ENCODE assay signal across 11 cellular contexts in the genomic region with DNA sequence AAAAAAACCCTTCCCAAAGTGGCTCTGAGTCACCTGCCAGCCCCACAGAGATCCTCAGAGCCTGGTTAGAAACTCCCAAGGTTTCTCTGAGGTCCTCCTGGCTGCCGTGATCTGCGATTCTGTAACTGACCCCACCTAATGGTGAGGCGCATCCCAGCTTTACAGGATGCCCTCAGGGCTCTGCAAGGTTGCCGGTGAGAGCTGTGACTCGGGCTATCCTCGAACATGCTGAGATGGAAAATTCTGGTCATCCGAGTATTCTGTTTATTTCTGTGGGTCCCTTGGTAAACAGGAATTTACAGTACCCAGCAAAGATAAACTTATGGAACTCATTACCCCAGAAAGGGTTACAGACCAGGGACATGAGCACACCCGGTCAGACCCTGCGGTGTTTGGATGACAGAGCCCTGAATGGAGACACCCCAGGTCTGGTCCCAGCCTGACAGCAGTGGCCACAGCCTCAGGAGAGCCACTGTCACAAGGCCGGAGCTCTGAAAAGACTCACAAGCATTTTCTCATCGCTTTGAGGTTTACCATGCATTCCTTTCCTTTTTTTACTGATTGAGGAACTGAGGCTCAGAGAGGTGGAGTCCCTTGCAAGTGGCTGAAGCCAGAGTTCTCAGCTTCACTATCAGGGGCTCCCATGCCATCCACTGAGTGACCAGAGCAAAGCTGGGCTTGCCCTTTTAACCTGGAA. TPM values are rescaled to one million over a fixed set of nuclear protein-coding genes. Genes with fewer than 3 reads are reported as not detected.
A peak's percentile ranks its signal among the peaks of the same experiment; 100 is the strongest.
DNase-seq lines count a peak whose midpoint lies in the region; ATAC-seq, FAIRE-seq and TF ChIP-seq lines count a peak whose summit lies in the region.
"Had no signal": no experiment of that assay in that cellular context is flagged by ENCODE, and none has a peak within 500 bp of the region (broad histone marks: within the 10 kb centered on the region; RNA-seq: fewer than 3 reads in every experiment).

No MANE protein-coding gene starts in this region.

- H3K27ac Mint-ChIP-seq in CD4-positive, alpha-beta memory T cell, result peak overlapping the region; percentile 35 to 63 (median 48)
- H3K27ac Mint-ChIP-seq in T-helper 17 cell (peak overlapping the region; percentile 53), T-cell (no peak overlapping the region)

- peak overlapping the region; percentile 19 for H3K9ac ChIP-seq in keratinocyte (ENCODE audit: control insufficient read depth, extremely low read depth, insufficient read depth, low read length)

- peak overlapping the region in 1 of 8 donors; percentile 43 for H3K4me3 Mint-ChIP-seq in CD4-positive, alpha-beta memory T cell
- H3K4me3 Mint-ChIP-seq in T-helper 17 cell (no peak overlapping the region), T-cell (no peak overlapping the region)

- no peaks in the 10 kb centered on the region for H3K9me1 ChIP-seq in keratinocyte (ENCODE audit: control insufficient read depth, extremely low read depth, insufficient read depth, low read length)

- no peaks in the 10 kb centered on the region for H3K79me2 ChIP-seq in keratinocyte (ENCODE audit: control insufficient read depth, insufficient read depth, low read length)

- no peaks in the 10 kb centered on the region for H4K20me1 ChIP-seq in keratinocyte (ENCODE audit: control insufficient read depth, extremely low read depth, insufficient read depth, low read length)

- H3K4me1 Mint-ChIP-seq in CD4-positive, alpha-beta memory T cell, result peaks cover 57 to 90% (median 75%) of the 10 kb centered on the region in 4 donors
- peaks cover 67% of the 10 kb centered on the region for H3K4me1 Mint-ChIP-seq in T-helper 17 cell
- H3K4me1 Mint-ChIP-seq in T-cell, result peaks cover 71 to 87% (median 85%) of the 10 kb centered on the region in 3 donors

- CTCF ChIA-PET in CD4-positive, alpha-beta memory T cell (lab: Charles Lee; ENCODE audit: partially characterized antibody), result interaction anchor here (1.2 kb wide), 1 partner anchor 45 kb away, joined by 5 read pairs; no protein-coding TSS in a partner anchor
- CTCF ChIA-PET in T-cell (lab: Charles Lee), result no interaction called here

- FAIRE-seq in keratinocyte (lab: Jason Lieb, UNC) (peak; percentile 69), frontal cortex (lab: Jason Lieb, UNC) (no peak)

- H2AFZ ChIP-seq in keratinocyte (ENCODE audit: control insufficient read depth, low read length), result no peak overlapping the region

- POLR2A ChIA-PET in CD4-positive, alpha-beta memory T cell (lab: Charles Lee; ENCODE audit: partially characterized antibody), result interaction anchor here (1.3 kb wide), 1 partner anchor 24 kb away, joined by 3 read pairs; no protein-coding TSS in a partner anchor
- POLR2A ChIA-PET in T-cell (lab: Charles Lee), result no interaction called here

- peak in 2 of 3 experiments; percentile 28 to 36 for TF ChIP-seq CTCF in keratinocyte (optimal IDR thresholded peaks at IDR 0.05 in 1 of 3, IDR thresholded peaks at IDR 0.05 in 1 of 3, conservative IDR thresholded peaks at IDR 0.05 in 1 of 3; ENCODE audit: extremely low read depth in 1 of 3, insufficient read depth in 2 of 3, low read length in 3 of 3)

- H3K36me3 ChIP-seq in CD4-positive, alpha-beta memory T cell (ENCODE audit: insufficient read depth, low read length), result no peaks in the 10 kb centered on the region
- no peaks in the 10 kb centered on the region for H3K36me3 ChIP-seq in keratinocyte (ENCODE audit: control insufficient read depth in 2 of 2, extremely low read depth in 1 of 2, insufficient read depth in 2 of 2, low read length in 2 of 2)
- H3K36me3 ChIP-seq: gastroesophageal sphincter had no signal

- H3K9me3 ChIP-seq in CD4-positive, alpha-beta memory T cell (ENCODE audit: control insufficient read depth in 1 of 2, low read length in 2 of 2), result no peaks in the 10 kb centered on the region
- H3K9me3 ChIP-seq in T-helper 17 cell (ENCODE audit: control insufficient read depth, low read length, poor library complexity, severe bottlenecking), result no peaks in the 10 kb centered on the region
- no peaks in the 10 kb centered on the region for H3K9me3 ChIP-seq in keratinocyte (ENCODE audit: control insufficient read depth, low read depth, low read length)
- H3K9me3 ChIP-seq: gastroesophageal sphincter had no signal

- DNase-seq in CD4-positive, alpha-beta memory T cell, result no peak
- DNase-seq in H4 (ENCODE audit: low spot score), result peak; percentile 95
- DNase-seq in T-helper 17 cell, result no peak
- DNase-seq in keratinocyte (ENCODE audit: low read depth, low spot score), result peak; percentile 73
- no peak for DNase-seq in frontal cortex (ENCODE audit: low spot score in 2 of 2)
- DNase-seq in NCI-H748 (lab: John Stamatoyannopoulos, UW; ENCODE audit: unreplicated experiment), result no peak
- no peak for DNase-seq in T-cell
- DNase-seq: NK-92 treated with Interleukin-12 subunit alpha and Interleukin-12 subunit beta, amount 100 ng/mL, for 24 hours had no signal

- intact Hi-C loops in CD4-positive, alpha-beta memory T cell (cut with micrococcal nuclease), result no loop called here

- H3K27ac ChIP-seq in CD4-positive, alpha-beta memory T cell (ENCODE audit: low read depth, low read length), result no peak overlapping the region
- peak overlapping the region; percentile 29 for H3K27ac ChIP-seq in keratinocyte (ENCODE audit: control insufficient read depth, insufficient read depth, low read length)
- H3K27ac ChIP-seq: gastroesophageal sphincter had no signal

- dilution Hi-C loops in keratinocyte (cut with MboI; ENCODE audit: extremely low pct_ligation_motif_present, low sequenced_read_pairs), result no loop called here

- H3K4me1 ChIP-seq in CD4-positive, alpha-beta memory T cell (ENCODE audit: insufficient read depth, low read length), result peaks cover 85% of the 10 kb centered on the region
- peaks cover 54% of the 10 kb centered on the region for H3K4me1 ChIP-seq in keratinocyte (ENCODE audit: control insufficient read depth, extremely low read depth, insufficient read depth, low read length)
- H3K4me1 ChIP-seq: gastroesophageal sphincter had no signal

- no peaks in the 10 kb centered on the region for H3K27me3 Mint-ChIP-seq in CD4-positive, alpha-beta memory T cell
- H3K27me3 Mint-ChIP-seq in T-helper 17 cell, result no peaks in the 10 kb centered on the region
- H3K27me3 Mint-ChIP-seq in T-cell, result no peaks in the 10 kb centered on the region

- no peaks in the 10 kb centered on the region for H3K36me3 Mint-ChIP-seq in CD4-positive, alpha-beta memory T cell
- H3K36me3 Mint-ChIP-seq in T-helper 17 cell (ENCODE audit: low read depth), result no peaks in the 10 kb centered on the region
- no peaks in the 10 kb centered on the region for H3K36me3 Mint-ChIP-seq in T-cell

- no peaks in the 10 kb centered on the region for H3K27me3 ChIP-seq in CD4-positive, alpha-beta memory T cell (ENCODE audit: insufficient read depth, low read length)
- peaks cover 6% of the 10 kb centered on the region for H3K27me3 ChIP-seq in keratinocyte (ENCODE audit: control insufficient read depth, extremely low read depth, insufficient read depth, low read length)

- no peak for ATAC-seq in T-helper 17 cell
- no peak for ATAC-seq in T-cell (replicated peaks in 1 of 4)
- ATAC-seq in HG03097 (IDR thresholded peaks at IDR 0.05; ENCODE audit: low FRiP score, unreplicated experiment), result no peak
- ATAC-seq: gastroesophageal sphincter had no signal

- H3K9me3 Mint-ChIP-seq in CD4-positive, alpha-beta memory T cell, result no peaks in the 10 kb centered on the region
- no peaks in the 10 kb centered on the region for H3K9me3 Mint-ChIP-seq in T-cell

- H3K4me3 ChIP-seq in CD4-positive, alpha-beta memory T cell (ENCODE audit: low read length in 2 of 2), result no peak overlapping the region
- H3K4me3 ChIP-seq in keratinocyte (ENCODE audit: control insufficient read depth in 2 of 3, extremely low read depth in 1 of 3, insufficient read depth in 2 of 3, low read depth in 1 of 3, low read length in 3 of 3), result no peak overlapping the region
- H3K4me3 ChIP-seq: gastroesophageal sphincter, skin epidermis had no signal

- peak overlapping the region; percentile 42 for H3K4me2 ChIP-seq in keratinocyte (ENCODE audit: control insufficient read depth, extremely low read depth, insufficient read depth, low read depth, low read length)

RNA-seq across cellular contexts. Expression of gene LIF, which starts 22.2 kb away (rescaled TPM):
- total RNA-seq in CD4-positive, alpha-beta memory T cell, result under 1 TPM; 0.26 to 0.58 TPM
- polyA plus RNA-seq in CD4-positive, alpha-beta memory T cell, result not detected
- 2.2 and 3.9 TPM in 2 replicates for total RNA-seq in H4 (2014; rRNA removed; shearing (Covaris generic))
- total RNA-seq in T-helper 17 cell (1 to 10 TPM; 1.8 to 5.3 TPM), frontal cortex (not detected), T-cell (1 to 10 TPM in 3 of 5 donors, under 1 TPM in 2; 0.26 to 3.3 (median 1.4) TPM)
- polyA plus RNA-seq in keratinocyte, result 1.2 to 14.3 TPM (median 3.1 TPM) in 3 replicates
- polyA plus RNA-seq in keratinocyte (2011; ENCODE audit: low read depth), result 0.57 TPM
- polyA plus RNA-seq in keratinocyte (2011; cell fraction: cytosol; rRNA removed), result 1.5 and 2.1 TPM in 2 replicates
- polyA plus RNA-seq in keratinocyte (2011; cell fraction: nucleus; rRNA removed), result 22.1 and 25.6 TPM in 2 replicates
- polyA plus RNA-seq in keratinocyte (2012; ENCODE audit: low replicate concordance), result 1.2 and 1.3 TPM in 2 replicates
- polyA minus RNA-seq in keratinocyte, result 4.6 to 16.8 TPM (median 6.6 TPM) in 3 replicates
- polyA minus RNA-seq in keratinocyte (2011; cell fraction: cytosol; rRNA and poly(A)+ RNA removed), result 3.6 TPM
- polyA minus RNA-seq in keratinocyte (2011; cell fraction: nucleus; rRNA and poly(A)+ RNA removed), result 9.4 and 12.3 TPM in 2 replicates

RNA-seq across cellular contexts. Expression of gene OSM, which starts 42.3 kb away (rescaled TPM):
- 1 to 10 TPM; 1.1 to 1.6 TPM for total RNA-seq in CD4-positive, alpha-beta memory T cell
- polyA plus RNA-seq in CD4-positive, alpha-beta memory T cell, result 100 to 1,000 TPM in 1 of 2 donors, 10 to 100 TPM in 1; 23.7 to 103 TPM
- total RNA-seq in H4 (2014; rRNA removed; shearing (Covaris generic)), result not detected in 2 replicates
- 10 to 100 TPM; 29.1 to 35.2 TPM for total RNA-seq in T-helper 17 cell
- not detected in 3 replicates for polyA plus RNA-seq in keratinocyte
- not detected for polyA plus RNA-seq in keratinocyte (2011; ENCODE audit: low read depth)
- not detected in 2 replicates for polyA plus RNA-seq in keratinocyte (2011; cell fraction: cytosol; rRNA removed)
- 0.14 and 0.23 TPM in 2 replicates for polyA plus RNA-seq in keratinocyte (2011; cell fraction: nucleus; rRNA removed)
- 0.08 TPM in 1 of 2 replicates, not detected in the other for polyA plus RNA-seq in keratinocyte (2012; ENCODE audit: low replicate concordance)
- polyA minus RNA-seq in keratinocyte, result not detected in 3 replicates
- polyA minus RNA-seq in keratinocyte (2011; cell fraction: cytosol; rRNA and poly(A)+ RNA removed), result not detected
- 0.84 TPM in 1 of 2 replicates, not detected in the other for polyA minus RNA-seq in keratinocyte (2011; cell fraction: nucleus; rRNA and poly(A)+ RNA removed)
- 0.41 TPM for total RNA-seq in frontal cortex
- 10 to 100 TPM in 2 of 5 donors, 1 to 10 TPM in 3; 5.9 to 16.5 (median 7.4) TPM for total RNA-seq in T-cell

Comparison
In these comparisons a context has a peak if more than half of its experiments do, and no peak if none do; other contexts are left out.
1. DNase-seq: peak in H4 (single experiment) and keratinocyte (single experiment); none in CD4-positive, alpha-beta memory T cell (0 of 5), T-helper 17 cell (0 of 3), frontal cortex (0 of 2), NCI-H748 (single experiment) and T-cell (0 of 34).
2. H3K27ac Mint-ChIP-seq: peak in CD4-positive, alpha-beta memory T cell (7 of 7) and T-helper 17 cell (single experiment); none in T-cell (0 of 2).